8 cellular contexts compared by ENCODE assay signal in the genomic region with DNA sequence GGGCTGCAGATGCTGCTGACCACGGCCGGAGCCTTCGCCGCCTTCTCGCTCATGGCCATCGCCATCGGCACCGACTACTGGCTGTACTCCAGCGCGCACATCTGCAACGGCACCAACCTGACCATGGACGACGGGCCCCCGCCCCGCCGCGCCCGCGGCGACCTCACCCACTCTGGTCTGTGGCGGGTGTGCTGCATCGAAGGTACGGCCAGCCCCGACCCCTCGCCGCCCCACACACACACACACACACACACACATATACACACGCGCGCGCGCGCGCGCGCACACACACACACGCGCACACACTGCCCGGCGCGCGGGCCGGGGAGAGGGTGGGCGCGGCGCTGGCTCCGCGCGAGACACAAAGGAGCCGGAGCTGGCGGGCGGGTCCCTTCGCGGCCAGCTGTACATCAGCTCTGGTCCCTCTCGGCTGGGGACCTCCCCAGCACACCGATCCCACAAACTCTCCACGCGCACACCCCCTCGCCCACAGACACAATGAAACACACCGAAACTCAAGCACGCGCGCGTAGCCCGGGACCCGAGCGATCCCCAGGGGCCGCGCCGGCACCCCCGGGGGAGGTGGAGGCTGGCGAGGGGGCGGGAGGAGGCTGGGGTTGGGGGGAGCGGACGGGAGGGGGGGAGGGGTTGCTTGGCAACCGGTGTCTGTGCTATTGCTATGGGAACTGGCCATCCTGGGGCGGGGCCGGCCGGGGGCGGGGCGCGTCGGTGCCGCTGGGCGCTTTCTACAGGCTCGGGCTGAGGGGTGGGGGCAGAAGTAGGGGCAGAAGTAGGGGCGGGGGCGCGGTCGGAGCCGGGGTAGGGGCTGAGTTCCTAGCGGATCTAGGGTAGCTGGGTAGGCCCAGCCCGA. TPM values are rescaled to one million over a fixed set of nuclear protein-coding genes. Genes with fewer than 3 reads are reported as not detected.
DNase-seq lines count a peak whose midpoint lies in the region; ATAC-seq and TF ChIP-seq lines count a peak whose summit lies in the region.

No MANE protein-coding gene starts in this region.

- H3K9me3 Mint-ChIP-seq in central memory CD8-positive, alpha-beta T cell, result no peaks in the 10 kb centered on the region
- H3K9me3 Mint-ChIP-seq in mesothelial cell of epicardium, result no peaks in the 10 kb centered on the region

- H3K36me3 ChIP-seq in urinary bladder (ENCODE audit: insufficient read depth), result no peaks in the 10 kb centered on the region

- in situ Hi-C loops in GM13976 (cut with MboI; ENCODE audit: low sequenced_read_pairs, unreplicated experiment), result no loop called here

- ATAC-seq in central memory CD8-positive, alpha-beta T cell (replicated peaks; ENCODE audit: extremely low read depth, poor library complexity, severe bottlenecking), result no peak
- ATAC-seq in GM19395 (IDR thresholded peaks at IDR 0.05; ENCODE audit: unreplicated experiment) (no peak), GM21786 (IDR thresholded peaks at IDR 0.05; ENCODE audit: unreplicated experiment) (no peak), GM18861 (IDR thresholded peaks at IDR 0.05; ENCODE audit: unreplicated experiment) (no peak)

- no peak overlapping the region for H3K27ac Mint-ChIP-seq in central memory CD8-positive, alpha-beta T cell (ENCODE audit: low read depth)
- no peak overlapping the region for H3K27ac Mint-ChIP-seq in mesothelial cell of epicardium

- under 1% methylated on average over 92 of the region's 92 CpGs for WGBS in urinary bladder

- H3K27ac ChIP-seq in urinary bladder (ENCODE audit: low read depth), result no peak overlapping the region

- peaks cover 9% of the 10 kb centered on the region for H3K4me1 Mint-ChIP-seq in central memory CD8-positive, alpha-beta T cell
- peaks cover 26% of the 10 kb centered on the region for H3K4me1 Mint-ChIP-seq in mesothelial cell of epicardium

- H3K4me3 ChIP-seq in urinary bladder (ENCODE audit: low read depth, low read length), result peak overlapping the region; percentile 41

- H3K4me1 ChIP-seq in urinary bladder (ENCODE audit: insufficient read depth), result peaks cover 4% of the 10 kb centered on the region

- peak overlapping the region; percentile 59 for H3K4me3 Mint-ChIP-seq in central memory CD8-positive, alpha-beta T cell
- H3K4me3 Mint-ChIP-seq in mesothelial cell of epicardium, result peak overlapping the region; percentile 72

- H3K27me3 Mint-ChIP-seq in central memory CD8-positive, alpha-beta T cell, result peaks cover 76% of the 10 kb centered on the region
- H3K27me3 Mint-ChIP-seq in mesothelial cell of epicardium (ENCODE audit: low read depth), result peaks cover 71% of the 10 kb centered on the region

- TF ChIP-seq CTCF in GM13976 (IDR thresholded peaks at IDR 0.05; ENCODE audit: borderline replicate concordance, control extremely low read depth, extremely low read depth, insufficient read depth, missing control alignments) (no peak), mesothelial cell of epicardium (IDR thresholded peaks at IDR 0.05; ENCODE audit: unreplicated experiment) (no peak)

- H3K36me3 Mint-ChIP-seq in central memory CD8-positive, alpha-beta T cell (ENCODE audit: insufficient read depth), result peaks cover 2% of the 10 kb centered on the region
- H3K36me3 Mint-ChIP-seq in mesothelial cell of epicardium, result no peaks in the 10 kb centered on the region

- DNase-seq in GM13976 (ENCODE audit: low spot score) (peak; percentile 81), NCI-H774 (lab: John Stamatoyannopoulos, UW) (peak; percentile 74), mesothelial cell of epicardium (ENCODE audit: low spot score in 2 of 2, unreplicated experiment in 2 of 2) (peak in 1 of 2 experiments; percentile 55)
- no peak for DNase-seq in central memory CD8-positive, alpha-beta T cell (ENCODE audit: low spot score in 2 of 2)

RNA-seq across cellular contexts. Expression of a gene that starts 0.7 kb away (rescaled TPM):
- total RNA-seq in mesothelial cell of epicardium, result 9.5 to 10.4 TPM (median 10.1 TPM) in 3 replicates
- total RNA-seq in urinary bladder, result 4.0 TPM
- polyA plus RNA-seq in urinary bladder, result 0.20 TPM

Comparison
In these comparisons a context has a peak if more than half of its experiments do, and no peak if none do; other contexts are left out.
1. DNase-seq: peak in GM13976 (single experiment) and NCI-H774 (single experiment); none in central memory CD8-positive, alpha-beta T cell (0 of 2).